ENCODE assay signal across 10 cellular contexts in genomic region chr9:79788662-79789061, GRCh38.
"Had no signal": no experiment of that assay in that cellular context is flagged by ENCODE, and none has a peak within 500 bp of the region (broad histone marks: within the 10 kb centered on the region; RNA-seq: fewer than 3 reads in every experiment).

No MANE protein-coding gene starts in this region.

- H3K4me3 ChIP-seq: GM23248, GM23338, HAP-1 had no signal

- H3K9me3 Mint-ChIP-seq: GM23338, HFFc6 had no signal

- H3K27ac ChIP-seq: GM23248 had no signal

- H3K4me3 Mint-ChIP-seq: GM23338, H9, HFFc6 had no signal

- H3K36me3 ChIP-seq: HAP-1 had no signal

- FAIRE-seq: H1 had no signal

- H3K27ac Mint-ChIP-seq: GM23338, H9, HFFc6 had no signal

- H3K9me3 ChIP-seq: HAP-1 had no signal

- H3K4me1 Mint-ChIP-seq: GM23338 had no signal

- H3K4me1 ChIP-seq: HAP-1 had no signal

- DNase-seq: GM23248, GOT3, H7, H9, HCEC 1CT, HFFc6 had no signal

- ATAC-seq: GM23338, HCT116 had no signal
